In the genomic region with DNA sequence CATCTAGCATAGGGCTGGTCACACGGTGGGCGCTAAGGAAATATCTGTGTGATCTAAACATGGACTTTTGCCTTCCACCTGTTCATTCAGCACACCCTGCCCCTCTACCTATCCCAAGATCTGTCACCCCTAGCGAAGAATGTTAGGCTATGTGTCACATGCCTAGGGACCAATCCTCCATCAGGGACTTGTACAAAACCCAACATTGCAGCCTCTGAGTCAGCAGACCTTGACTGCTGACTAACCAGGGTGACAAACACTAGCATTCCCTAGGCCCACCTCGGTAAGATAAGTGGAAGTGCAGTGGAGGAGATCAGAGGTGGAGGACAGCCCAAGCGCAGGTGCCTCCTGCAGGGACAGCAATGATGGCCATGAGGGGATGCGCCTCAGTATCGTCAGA, we compare ENCODE assay signal across 24 cellular contexts.
"Had no signal": no experiment of that assay in that cellular context is flagged by ENCODE, and none has a peak within 500 bp of the region (broad histone marks: within the 10 kb centered on the region; RNA-seq: fewer than 3 reads in every experiment).

No MANE protein-coding gene starts in this region.

- H3K27ac ChIP-seq: dorsolateral prefrontal cortex, pancreas, prostate gland, right atrium auricular region, thoracic aorta, tibial nerve, upper lobe of left lung had no signal

- H3K27me3 Mint-ChIP-seq: memory B cell had no signal

- H3K4me3 ChIP-seq: dorsolateral prefrontal cortex, lung, pancreas, prostate gland, right atrium auricular region, smooth muscle cell, thoracic aorta, tibial nerve, upper lobe of left lung had no signal

- H3K36me3 ChIP-seq: pancreas, prostate gland, right atrium auricular region, thoracic aorta, tibial nerve, upper lobe of left lung had no signal

- H3K9me3 ChIP-seq: pancreas, prostate gland had no signal

- H3K36me3 Mint-ChIP-seq: memory B cell; stimulated activated effector memory CD8-positive, alpha-beta T cell treated with anti-CD3 and anti-CD28 coated beads, Interleukin-12 subunit alpha, Interleukin-12 subunit beta, amount 100 ng/mL, for 72 hours had no signal

- H3K4me1 Mint-ChIP-seq: memory B cell; natural killer cell; stimulated activated effector memory CD8-positive, alpha-beta T cell treated with anti-CD3 and anti-CD28 coated beads, Interleukin-12 subunit alpha, Interleukin-12 subunit beta, amount 100 ng/mL, for 72 hours had no signal

- ATAC-seq: left lobe of liver; natural killer cell; pancreas; sciatic nerve; stimulated activated effector memory CD8-positive, alpha-beta T cell treated with anti-CD3 and anti-CD28 coated beads, Interleukin-12 subunit alpha, Interleukin-12 subunit beta, amount 100 ng/mL, for 72 hours had no signal

- H3K4me2 ChIP-seq: smooth muscle cell had no signal

- H3K4me3 Mint-ChIP-seq: memory B cell; natural killer cell; stimulated activated effector memory CD8-positive, alpha-beta T cell treated with anti-CD3 and anti-CD28 coated beads, Interleukin-12 subunit alpha, Interleukin-12 subunit beta, amount 100 ng/mL, for 72 hours had no signal

- DNase-seq: dorsolateral prefrontal cortex; effector CD4-positive, alpha-beta T cell; natural killer cell; occipital lobe; pancreas; stimulated activated CD4-positive, alpha-beta T cell treated with anti-CD3 and anti-CD28 coated beads, Interleukin-12 subunit alpha, Interleukin-12 subunit beta, amount 100 ng/mL, for 4 hours; stimulated activated CD4-positive, alpha-beta T cell treated with anti-CD3 and anti-CD28 coated beads, Interleukin-1b, Interleukin-23, amount 100 ng/mL, for 48 hours; stimulated activated CD4-positive, alpha-beta T cell treated with anti-CD3 and anti-CD28 coated beads, Interleukin-4, amount 100 ng/mL, for 24 hours; stimulated activated naive CD4-positive, alpha-beta T cell treated with Interleukin-2 at 50 U/mL for 16 hours; upper lobe of left lung had no signal

- H3K27me3 ChIP-seq: dorsolateral prefrontal cortex, pancreas, right atrium auricular region, tibial nerve, upper lobe of left lung had no signal

- H3K4me1 ChIP-seq: pancreas, prostate gland, right atrium auricular region, tibial nerve, upper lobe of left lung had no signal

- FAIRE-seq: colon, frontal cortex, keratinocyte, pancreas, urothelium cell line had no signal

- H3K27ac Mint-ChIP-seq: memory B cell; natural killer cell; stimulated activated effector memory CD8-positive, alpha-beta T cell treated with anti-CD3 and anti-CD28 coated beads, Interleukin-12 subunit alpha, Interleukin-12 subunit beta, amount 100 ng/mL, for 72 hours had no signal
